2 cellular contexts compared by ENCODE assay signal in genomic region chr17:18070861-18071340, GRCh38.
TF ChIP-seq lines count a peak whose summit lies in the region.

No MANE protein-coding gene starts in this region.

TF ChIP-seq in GM23338, 12 proteins besides CTCF, POLR2A, EP300 and RAD21 (continued from another document):
- TF ChIP-seq ZNF462 (CRISPR knock-in tag; IDR thresholded peaks at IDR 0.05) (no peak), JUNB (IDR thresholded peaks at IDR 0.05; ENCODE audit: unreplicated experiment) (no peak), STAT1 (IDR thresholded peaks at IDR 0.05; ENCODE audit: unreplicated experiment) (no peak), ZNF331 (CRISPR knock-in tag; IDR thresholded peaks at IDR 0.05; ENCODE audit: low read depth) (no peak), EZH2phosphoT487 (IDR thresholded peaks at IDR 0.05; ENCODE audit: unreplicated experiment) (no peak), REST (IDR thresholded peaks at IDR 0.05; ENCODE audit: unreplicated experiment) (no peak), NANOG (IDR thresholded peaks at IDR 0.05; ENCODE audit: borderline replicate concordance) (no peak)

TF ChIP-seq in SK-N-SH treated with all-trans-retinoic acid at 6 μM for 48 hours, 23 proteins besides CTCF, POLR2A, EP300 and RAD21 (continued from another document):
- TF ChIP-seq TOX (CRISPR knock-in tag; IDR thresholded peaks at IDR 0.05; ENCODE audit: borderline replicate concordance) (no peak), BACH2 (CRISPR knock-in tag; IDR thresholded peaks at IDR 0.05; ENCODE audit: borderline replicate concordance) (no peak), ZNF8 (CRISPR knock-in tag; IDR thresholded peaks at IDR 0.05) (no peak), TCF4 (CRISPR knock-in tag; IDR thresholded peaks at IDR 0.05; ENCODE audit: borderline replicate concordance) (no peak), ESRRG (CRISPR knock-in tag; IDR thresholded peaks at IDR 0.05) (no peak), ISL1 (CRISPR knock-in tag; IDR thresholded peaks at IDR 0.05) (no peak), ZNF70 (CRISPR knock-in tag; IDR thresholded peaks at IDR 0.05) (no peak)
